In genomic region chr10:112137381-112137987, GRCh38 we compare ENCODE assay signal across 8 cellular contexts. TPM values are rescaled to one million over a fixed set of nuclear protein-coding genes. Genes with fewer than 3 reads are reported as not detected.
DNase-seq lines count a peak whose midpoint lies in the region; ATAC-seq, FAIRE-seq and TF ChIP-seq lines count a peak whose summit lies in the region.

No MANE protein-coding gene starts in this region.

- H3K27me3 ChIP-seq in BJ (ENCODE audit: control insufficient read depth, insufficient read depth, low read length) = peaks cover 1% of the 10 kb centered on the region
- H3K27me3 ChIP-seq in pancreas = no peaks in the 10 kb centered on the region
- H3K27me3 ChIP-seq in transverse colon = no peaks in the 10 kb centered on the region

- CTCF ChIA-PET in BJ (lab: Yijun Ruan, JAX) = interaction anchor here (0.6 to 7.3 kb wide), 43 partner anchors 8 to 1541 kb away, joined by 3 to 69 read pairs (median 4); partner anchors contain the start of genes ACSL5 and ADRA2A

- H3K4me3 ChIP-seq in BJ (ENCODE audit: low read depth, low read length) = no peak overlapping the region
- no peak overlapping the region for H3K4me3 ChIP-seq in pancreas
- H3K4me3 ChIP-seq in transverse colon = no peak overlapping the region

- TF ChIP-seq EP300 in transverse colon (IDR thresholded peaks at IDR 0.05; ENCODE audit: low read depth) = no peak

- no peaks in the 10 kb centered on the region for H3K36me3 ChIP-seq in BJ (ENCODE audit: control insufficient read depth, insufficient read depth, low read length)
- H3K36me3 ChIP-seq in pancreas = no peaks in the 10 kb centered on the region
- no peaks in the 10 kb centered on the region for H3K36me3 ChIP-seq in transverse colon

- H3K9me3 ChIP-seq in pancreas (no peaks in the 10 kb centered on the region), transverse colon (no peaks in the 10 kb centered on the region)

- FAIRE-seq in GM19239 (lab: Jason Lieb, UNC) = no peak
- FAIRE-seq in pancreas (lab: Jason Lieb, UNC) = no peak

- peak in 3 of 4 donors; percentile 69 to 89 (median 80) for ATAC-seq in pancreas

- intact Hi-C loops in pancreas (cut with DNase I) = loop anchor here in 1 of 3 donors (10.0 kb wide), 1 partner anchor 383 kb away; no protein-coding TSS in a partner anchor
- intact Hi-C loops in transverse colon (cut with DNase I; ENCODE audit: low total_unique reads) = loop anchor here (5.0 kb wide), 1 partner anchor 380 kb away; no protein-coding TSS in a partner anchor

- TF ChIP-seq CTCF in BJ (IDR thresholded peaks at IDR 0.05; ENCODE audit: insufficient read depth, low read depth, low read length) (peak; percentile 93), pancreas (IDR thresholded peaks at IDR 0.05) (peak; percentile 84 to 93 (median 84)), transverse colon (IDR thresholded peaks at IDR 0.05) (peak; percentile 79 to 92 (median 86))

- POLR2A ChIA-PET in BJ (lab: Charles Lee) = no interaction called here

- H3K4me1 ChIP-seq in pancreas (no peaks in the 10 kb centered on the region), transverse colon (no peaks in the 10 kb centered on the region)

- WGBS in pancreas, 2 donors = 25 to 43% methylated on average over 9 of the region's 9 CpGs
- WGBS in transverse colon (ENCODE audit: low coverage in 1 of 2), 2 donors = 46 to 77% methylated on average over 5 to 9 of the region's 9 CpGs

- H3K27ac ChIP-seq in pancreas = no peak overlapping the region
- no peak overlapping the region for H3K27ac ChIP-seq in transverse colon

- in situ Hi-C loops in transverse colon (cut with MboI; ENCODE audit: low pct_ligation_motif_present in 1 of 4, low pct_unique_long_range_greater_than_20kb in 1 of 4, low sequenced_read_pairs in 3 of 4) = loop anchor here (25.0 kb wide), 3 partner anchors 175 to 1525 kb away; no protein-coding TSS in a partner anchor

- DNase-seq in BJ (ENCODE audit: low read depth) (no peak), GM19239 (ENCODE audit: insufficient read length, low spot score) (peak; percentile 46), HT-29 (ENCODE audit: low spot score) (peak; percentile 84), RPMI8226 (peak; percentile 63), germinal center (ENCODE audit: low spot score) (peak; percentile 78), pancreas (peak; percentile 28 to 90 (median 74)), transverse colon (peak; percentile 73)
- peak; percentile 85 for DNase-seq in activated effector memory CD4-positive, alpha-beta T cell treated with anti-CD3 and anti-CD28 coated beads, Interleukin-2, amount 50 U/mL, for 16 hours

- no peak for TF ChIP-seq POLR2A in transverse colon (IDR thresholded peaks at IDR 0.05)

RNA-seq across cellular contexts. Expression of gene GPAM, which starts 46.1 kb away (rescaled TPM):
- polyA plus RNA-seq in BJ (2011; rRNA removed) (4.5 and 7.9 TPM in 2 replicates), pancreas (1 to 10 TPM; 2.9 to 4.2 TPM)
- polyA minus RNA-seq in BJ (2011; rRNA and poly(A)+ RNA removed) = 5.2 and 6.9 TPM in 2 replicates
- total RNA-seq in HT-29 (2014; rRNA removed; shearing (Covaris generic)) = 2.3 and 3.4 TPM in 2 replicates
- total RNA-seq in pancreas (10 to 100 TPM in 2 of 6 donors, 1 to 10 TPM in 4; 3.3 to 29.4 (median 4.5) TPM), transverse colon (1 to 10 TPM in 3 of 4 donors, under 1 TPM in 1; 1.00 to 6.6 (median 5.8) TPM)
